Comparison of ENCODE assay signal across 8 cellular contexts in the genomic region with DNA sequence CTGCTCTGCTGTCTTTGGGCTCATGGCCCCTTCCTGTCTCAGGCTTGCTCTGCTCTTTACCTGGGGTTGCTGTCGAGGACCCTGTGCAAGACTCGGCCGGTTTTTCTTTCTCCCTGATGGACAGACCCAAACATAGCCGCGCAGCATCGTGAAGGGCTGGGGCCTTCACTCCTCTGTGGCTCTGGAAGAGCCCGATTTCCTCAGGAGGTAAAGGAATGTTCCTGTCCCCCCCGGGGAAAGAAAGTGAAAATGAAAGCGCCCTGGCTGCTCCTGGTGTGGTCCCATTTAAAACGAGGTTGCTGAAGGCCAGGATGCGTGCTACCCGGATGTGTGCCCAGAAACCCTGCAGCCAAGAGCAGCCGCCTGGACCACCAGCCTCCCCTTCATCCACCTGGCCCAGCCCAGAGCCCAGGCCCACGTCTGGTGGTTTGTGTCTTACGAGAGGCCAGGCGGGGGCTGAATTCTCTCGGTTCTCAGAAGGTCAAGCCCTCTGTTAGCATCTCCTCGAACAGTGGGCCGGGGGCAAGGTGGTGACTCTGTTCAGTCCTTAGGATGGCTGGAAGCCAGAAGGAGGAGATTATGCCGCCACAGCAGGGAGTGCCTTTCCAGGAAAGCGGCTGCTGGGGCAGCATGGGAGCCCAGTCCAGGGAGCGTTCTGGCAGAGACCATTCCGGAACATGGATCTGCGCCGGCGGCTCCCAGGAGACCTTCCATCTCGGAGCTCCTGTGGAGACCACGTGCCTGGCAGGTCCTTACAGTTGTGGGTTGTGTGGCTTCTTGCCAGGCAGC. TPM values are rescaled to one million over a fixed set of nuclear protein-coding genes. Genes with fewer than 3 reads are reported as not detected.
DNase-seq lines count a peak whose midpoint lies in the region; ATAC-seq and TF ChIP-seq lines count a peak whose summit lies in the region.

No MANE protein-coding gene starts in this region.

- H3K36me3 Mint-ChIP-seq in activated CD8-positive, alpha-beta T cell treated with anti-CD3 and anti-CD28 coated beads, Interleukin-2, amount 10 ng/mL, durations not matched to agents 7 days and 5 days (ENCODE audit: low read depth), result peaks cover 32% of the 10 kb centered on the region

- H3K4me3 ChIP-seq in HAP-1, result peak overlapping the region; percentile 98
- peak overlapping the region; percentile 94 for H3K4me3 ChIP-seq in fibroblast of villous mesenchyme (ENCODE audit: low read depth, low read length)
- H3K4me3 ChIP-seq in neutrophil (ENCODE audit: low read depth in 1 of 2, low read length in 1 of 2), result peak overlapping the region; percentile 83 to 95

- peak overlapping the region; percentile 100 for H3K4me3 Mint-ChIP-seq in activated CD8-positive, alpha-beta T cell treated with anti-CD3 and anti-CD28 coated beads, Interleukin-2, amount 10 ng/mL, durations not matched to agents 7 days and 5 days

- H3K4me1 Mint-ChIP-seq in activated CD8-positive, alpha-beta T cell treated with anti-CD3 and anti-CD28 coated beads, Interleukin-2, amount 10 ng/mL, durations not matched to agents 7 days and 5 days (ENCODE audit: low read depth), result peaks cover 41% of the 10 kb centered on the region

- peak overlapping the region; percentile 99 for H3K27ac Mint-ChIP-seq in activated CD8-positive, alpha-beta T cell treated with anti-CD3 and anti-CD28 coated beads, Interleukin-2, amount 10 ng/mL, durations not matched to agents 7 days and 5 days

- H3K36me3 ChIP-seq in HAP-1 (replicated peaks), result peaks cover 17% of the 10 kb centered on the region
- H3K36me3 ChIP-seq in neutrophil, result peaks cover 20% of the 10 kb centered on the region

- DNase-seq in AG08396 (ENCODE audit: low spot score), result peak; percentile 59
- DNase-seq in HAP-1 (ENCODE audit: low spot score in 2 of 2), result peak in 1 of 2 experiments; percentile 45
- DNase-seq in activated CD8-positive, alpha-beta T cell treated with anti-CD3 and anti-CD28 coated beads, Interleukin-2, amount 10 ng/mL, durations not matched to agents 7 days and 5 days, result peak; percentile 62
- peak; percentile 81 for DNase-seq in fibroblast of villous mesenchyme (ENCODE audit: low read depth)
- DNase-seq in NCI-H1694 treated with DMSO at 0.1 percent for 48 hours (lab: John Stamatoyannopoulos, UW), result no peak
- DNase-seq in cortex of kidney (lab: John Stamatoyannopoulos, UW), result no peak

- POLR2A ChIA-PET in activated CD8-positive, alpha-beta T cell treated with anti-CD3 and anti-CD28 coated beads, Interleukin-2, amount 10 ng/mL, durations not matched to agents 7 days and 5 days (lab: Charles Lee), result interaction anchor here (0.7 to 6.1 kb wide), 10 partner anchors 10 to 324 kb away, joined by 3 to 38 read pairs (median 5); a partner anchor contains a TSS

- H3K27me3 ChIP-seq in HAP-1 (ENCODE audit: low read depth) (peaks cover 4% of the 10 kb centered on the region; the same call in 1 of the 2 replicates), neutrophil (no peaks in the 10 kb centered on the region)

- TF ChIP-seq CTCF in fibroblast of villous mesenchyme (IDR thresholded peaks at IDR 0.05; ENCODE audit: insufficient read depth, low read depth, low read length), result no peak
- TF ChIP-seq CTCF in neutrophil (IDR thresholded peaks at IDR 0.05), result no peak

- peak; percentile 3 for ATAC-seq in activated CD8-positive, alpha-beta T cell treated with anti-CD3 and anti-CD28 coated beads, Interleukin-2, amount 10 ng/mL, durations not matched to agents 7 days and 5 days
- ATAC-seq in HG03280 (IDR thresholded peaks at IDR 0.05; ENCODE audit: unreplicated experiment), result no peak

- H3K27ac ChIP-seq in neutrophil, result peak overlapping the region; percentile 98

- in situ Hi-C loops in HAP-1 (cut with MboI; ENCODE audit: low sequenced_read_pairs), result no loop called here

- H3K9me3 ChIP-seq in HAP-1 (no peaks in the 10 kb centered on the region), neutrophil (no peaks in the 10 kb centered on the region)

- CTCF ChIA-PET in activated CD8-positive, alpha-beta T cell treated with anti-CD3 and anti-CD28 coated beads, Interleukin-2, amount 10 ng/mL, durations not matched to agents 7 days and 5 days (lab: Charles Lee), result interaction anchor here (1.1 to 2.3 kb wide), 3 partner anchors 11 to 24 kb away, joined by 6 to 7 read pairs (median 7); a partner anchor contains a TSS

- H3K4me1 ChIP-seq in HAP-1 (peaks cover 8% of the 10 kb centered on the region), neutrophil (ENCODE audit: control insufficient read depth in 1 of 2, insufficient read depth in 1 of 2, low read depth in 1 of 2, low read length in 1 of 2) (peaks cover 34 to 35% of the 10 kb centered on the region in 2 experiments)

- peaks cover 5% of the 10 kb centered on the region for H3K27me3 Mint-ChIP-seq in activated CD8-positive, alpha-beta T cell treated with anti-CD3 and anti-CD28 coated beads, Interleukin-2, amount 10 ng/mL, durations not matched to agents 7 days and 5 days (ENCODE audit: low read depth)

- no peaks in the 10 kb centered on the region for H3K9me3 Mint-ChIP-seq in activated CD8-positive, alpha-beta T cell treated with anti-CD3 and anti-CD28 coated beads, Interleukin-2, amount 10 ng/mL, durations not matched to agents 7 days and 5 days (ENCODE audit: insufficient read depth)

RNA-seq across cellular contexts. Expression of a gene that starts 1.2 kb away (rescaled TPM):
- total RNA-seq in activated CD8-positive, alpha-beta T cell treated with anti-CD3 and anti-CD28 coated beads, Interleukin-2, amount 10 ng/mL, durations not matched to agents 7 days and 5 days, result 100 to 1,000 TPM; 339 to 344 TPM
- total RNA-seq in fibroblast of villous mesenchyme, result 367 and 380 TPM in 2 replicates

RNA-seq across cellular contexts. Expression of a gene that starts 8.5 kb away (rescaled TPM):
- 1 to 10 TPM; 4.1 to 4.4 TPM for total RNA-seq in activated CD8-positive, alpha-beta T cell treated with anti-CD3 and anti-CD28 coated beads, Interleukin-2, amount 10 ng/mL, durations not matched to agents 7 days and 5 days
- total RNA-seq in fibroblast of villous mesenchyme, result 2.6 and 3.9 TPM in 2 replicates

RNA-seq across cellular contexts. Expression of a gene that starts 24.3 kb away (rescaled TPM):
- 1 to 10 TPM; 7.5 to 8.9 TPM for total RNA-seq in activated CD8-positive, alpha-beta T cell treated with anti-CD3 and anti-CD28 coated beads, Interleukin-2, amount 10 ng/mL, durations not matched to agents 7 days and 5 days
- 3.5 and 4.3 TPM in 2 replicates for total RNA-seq in fibroblast of villous mesenchyme

RNA-seq across cellular contexts. Expression of a gene that starts 32.2 kb away (rescaled TPM):
- total RNA-seq in activated CD8-positive, alpha-beta T cell treated with anti-CD3 and anti-CD28 coated beads, Interleukin-2, amount 10 ng/mL, durations not matched to agents 7 days and 5 days, result 10 to 100 TPM; 51.1 to 60.7 TPM
- total RNA-seq in fibroblast of villous mesenchyme, result 39.3 and 48.0 TPM in 2 replicates

RNA-seq across cellular contexts. Expression of a gene that starts 38.2 kb away (rescaled TPM):
- total RNA-seq in activated CD8-positive, alpha-beta T cell treated with anti-CD3 and anti-CD28 coated beads, Interleukin-2, amount 10 ng/mL, durations not matched to agents 7 days and 5 days, result 10 to 100 TPM; 24.7 to 25.6 TPM
- total RNA-seq in fibroblast of villous mesenchyme, result 5.6 and 5.8 TPM in 2 replicates

Comparison
In these comparisons a context has a peak if more than half of its experiments do, and no peak if none do; other contexts are left out.
1. DNase-seq: peak in AG08396 (single experiment), activated CD8-positive, alpha-beta T cell treated with anti-CD3 and anti-CD28 coated beads, Interleukin-2, amount 10 ng/mL, durations not matched to agents 7 days and 5 days (single experiment) and fibroblast of villous mesenchyme (single experiment); none in NCI-H1694 treated with DMSO at 0.1 percent for 48 hours (single experiment) and cortex of kidney (single experiment).
2. Peak in every context shown above with its lines, with median percentiles within 50 percentile points of each other: H3K4me3 ChIP-seq.